8 cellular contexts compared by ENCODE assay signal in the genomic region with DNA sequence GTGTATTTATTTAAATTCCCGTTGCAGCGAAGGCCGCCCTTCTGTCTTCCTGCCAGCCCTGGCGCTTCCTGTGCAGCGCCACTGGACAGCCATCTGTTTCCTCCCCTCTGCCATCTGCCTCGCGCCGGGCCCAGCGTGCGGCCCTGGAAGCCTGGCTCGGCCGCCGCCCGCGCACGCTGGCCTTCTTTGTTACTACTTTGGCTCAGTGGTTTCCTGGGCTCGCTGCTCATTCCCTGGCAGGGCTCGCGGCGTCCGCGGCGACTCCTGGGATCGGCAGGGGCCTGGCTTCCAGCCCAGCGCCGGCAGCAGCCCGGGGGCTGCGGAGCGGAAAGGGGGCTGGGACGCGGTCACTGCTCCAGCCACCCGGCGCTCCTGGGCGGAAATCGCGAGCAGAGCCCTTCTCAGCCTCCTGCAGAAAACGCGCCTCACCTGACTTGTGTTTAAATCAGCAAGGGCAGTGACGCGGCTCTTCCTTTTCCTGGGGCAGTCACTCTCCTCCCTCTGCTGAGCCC. TPM values are rescaled to one million over a fixed set of nuclear protein-coding genes. Genes with fewer than 3 reads are reported as not detected.
DNase-seq lines count a peak whose midpoint lies in the region; ATAC-seq and TF ChIP-seq lines count a peak whose summit lies in the region.

No MANE protein-coding gene starts in this region.

- H3K36me3 ChIP-seq in CD8-positive, alpha-beta T cell (ENCODE audit: insufficient read depth, low read length): peaks cover 4% of the 10 kb centered on the region
- H3K36me3 ChIP-seq in neural progenitor cell: no peaks in the 10 kb centered on the region

- CTCF ChIA-PET in CD8-positive, alpha-beta T cell (lab: Charles Lee): interaction anchor here (0.8 to 8.7 kb wide), 6 partner anchors 13 to 66 kb away, joined by 3 to 105 read pairs (median 30); no protein-coding TSS in a partner anchor

- H3K4me1 ChIP-seq in CD8-positive, alpha-beta T cell (ENCODE audit: insufficient read depth, low read length): peaks cover 46% of the 10 kb centered on the region
- H3K4me1 ChIP-seq in neural progenitor cell: peaks cover 12% of the 10 kb centered on the region

- peaks cover 22% of the 10 kb centered on the region for H3F3A ChIP-seq in neural progenitor cell (ENCODE audit: low read depth)

- peak overlapping the region; percentile 99 for H3K27ac Mint-ChIP-seq in CD8-positive, alpha-beta T cell
- H3K27ac Mint-ChIP-seq in neural progenitor cell (peak overlapping the region; percentile 93), type B pancreatic cell (peak overlapping the region; percentile 89)

- no peaks in the 10 kb centered on the region for H3K27me3 Mint-ChIP-seq in CD8-positive, alpha-beta T cell (ENCODE audit: low read depth)
- H3K27me3 Mint-ChIP-seq in neural progenitor cell (ENCODE audit: insufficient read depth, low read depth): peaks cover 7% of the 10 kb centered on the region
- H3K27me3 Mint-ChIP-seq in type B pancreatic cell: no peaks in the 10 kb centered on the region

- intact Hi-C loops in CD8-positive, alpha-beta T cell (cut with DNase I, micrococcal nuclease): loop anchor here (1.0 to 2.0 kb wide), 4 partner anchors 8 to 27 kb away; no protein-coding TSS in a partner anchor

- H3K9ac ChIP-seq in neural progenitor cell: no peak overlapping the region

- H3K79me2 ChIP-seq in neural progenitor cell (ENCODE audit: low read depth): no peaks in the 10 kb centered on the region

- H3K27ac ChIP-seq in CD8-positive, alpha-beta T cell (ENCODE audit: low read depth, low read length): peak overlapping the region; percentile 83
- no peak overlapping the region for H3K27ac ChIP-seq in neural progenitor cell

- no peak for TF ChIP-seq CTCF in CD8-positive, alpha-beta T cell (IDR thresholded peaks at IDR 0.05)
- TF ChIP-seq CTCF in neural progenitor cell (IDR thresholded peaks at IDR 0.05) (no peak), type B pancreatic cell (conservative IDR thresholded peaks at IDR 0.05) (no peak)

- H3K4me3 ChIP-seq in CD8-positive, alpha-beta T cell (ENCODE audit: low read depth, low read length): peak overlapping the region; percentile 66
- H3K4me3 ChIP-seq in neural progenitor cell: peak overlapping the region; percentile 46

- H3K4me2 ChIP-seq in neural progenitor cell: peak overlapping the region; percentile 80

- peak; percentile 73 for ATAC-seq in CD8-positive, alpha-beta T cell
- peak; percentile 56 for ATAC-seq in GM21360 (IDR thresholded peaks at IDR 0.05; ENCODE audit: unreplicated experiment)

- peaks cover 5% of the 10 kb centered on the region for H4K20me1 ChIP-seq in neural progenitor cell (ENCODE audit: low read depth)

- peaks cover 19% of the 10 kb centered on the region for H3K36me3 Mint-ChIP-seq in CD8-positive, alpha-beta T cell
- H3K36me3 Mint-ChIP-seq in neural progenitor cell: no peaks in the 10 kb centered on the region
- peaks cover 4% of the 10 kb centered on the region for H3K36me3 Mint-ChIP-seq in type B pancreatic cell

- no peaks in the 10 kb centered on the region for H3K27me3 ChIP-seq in CD8-positive, alpha-beta T cell (ENCODE audit: insufficient read depth, low read length)
- H3K27me3 ChIP-seq in neural progenitor cell: peaks cover 81% of the 10 kb centered on the region

- H3K4me3 Mint-ChIP-seq in CD8-positive, alpha-beta T cell: peak overlapping the region; percentile 86
- peak overlapping the region; percentile 78 for H3K4me3 Mint-ChIP-seq in neural progenitor cell
- H3K4me3 Mint-ChIP-seq in type B pancreatic cell: peak overlapping the region; percentile 85

- H3K4me1 Mint-ChIP-seq in CD8-positive, alpha-beta T cell (ENCODE audit: low read depth): peaks cover 78% of the 10 kb centered on the region
- H3K4me1 Mint-ChIP-seq in neural progenitor cell: peaks cover 27% of the 10 kb centered on the region
- H3K4me1 Mint-ChIP-seq in type B pancreatic cell (ENCODE audit: unreplicated experiment): peaks cover 26% of the 10 kb centered on the region

- POLR2A ChIA-PET in CD8-positive, alpha-beta T cell (lab: Charles Lee): interaction anchor here (0.8 to 1.1 kb wide), 2 partner anchors 13 to 30 kb away, joined by 5 to 6 read pairs; no protein-coding TSS in a partner anchor

- H3K9me3 ChIP-seq in CD8-positive, alpha-beta T cell (ENCODE audit: low read length): no peaks in the 10 kb centered on the region
- H3K9me3 ChIP-seq in neural progenitor cell (ENCODE audit: low read depth): no peaks in the 10 kb centered on the region

- DNase-seq in CD8-positive, alpha-beta T cell: peak in 6 of 7 experiments; percentile 50 to 81 (median 70)
- DNase-seq in HUDEP-2 (lab: John Stamatoyannopoulos, UW; ENCODE audit: unreplicated experiment in 76 of 76) (peak in 40 of 76 experiments; percentile 6 to 56 (median 28)), SHP77 treated with DMSO at 0.1 percent for 48 hours (lab: John Stamatoyannopoulos, UW) (peak; percentile 56), globus pallidus (ENCODE audit: low spot score) (peak; percentile 69), neural progenitor cell (ENCODE audit: low spot score) (peak; percentile 90), type B pancreatic cell (ENCODE audit: extremely low spot score, unreplicated experiment) (peak; percentile 77)
- DNase-seq in activated naive CD4-positive, alpha-beta T cell treated with anti-CD3 and anti-CD28 coated beads, Interleukin-2, amount 50 U/mL, for 16 hours: peak; percentile 57

- H2AFZ ChIP-seq in neural progenitor cell (replicated peaks): peak overlapping the region; percentile 47

- H3K9me3 Mint-ChIP-seq in CD8-positive, alpha-beta T cell: no peaks in the 10 kb centered on the region
- no peaks in the 10 kb centered on the region for H3K9me3 Mint-ChIP-seq in neural progenitor cell
- H3K9me3 Mint-ChIP-seq in type B pancreatic cell: peaks cover 3% of the 10 kb centered on the region

RNA-seq across cellular contexts. Expression of a gene that starts 9.9 kb away (rescaled TPM):
- total RNA-seq in CD8-positive, alpha-beta T cell: 10 to 100 TPM; 18.8 to 19.5 TPM
- 11.4 and 11.8 TPM in 2 replicates for total RNA-seq in neural progenitor cell (ENCODE audit: low replicate concordance)
- 8.2 and 20.4 TPM in 2 replicates for total RNA-seq in type B pancreatic cell (ENCODE audit: low replicate concordance)

Comparison
In these comparisons a context has a peak if more than half of its experiments do, and no peak if none do; other contexts are left out.
1. DNase-seq: peak in every context shown above with its lines; median percentile 90 in neural progenitor cell; 77 in type B pancreatic cell; 70 in CD8-positive, alpha-beta T cell; 69 in globus pallidus; 57 in activated naive CD4-positive, alpha-beta T cell treated with anti-CD3 and anti-CD28 coated beads, Interleukin-2, amount 50 U/mL, for 16 hours; 56 in SHP77 treated with DMSO at 0.1 percent for 48 hours; 28 in HUDEP-2.